ENCODE assay signal across 9 cellular contexts in the genomic region with DNA sequence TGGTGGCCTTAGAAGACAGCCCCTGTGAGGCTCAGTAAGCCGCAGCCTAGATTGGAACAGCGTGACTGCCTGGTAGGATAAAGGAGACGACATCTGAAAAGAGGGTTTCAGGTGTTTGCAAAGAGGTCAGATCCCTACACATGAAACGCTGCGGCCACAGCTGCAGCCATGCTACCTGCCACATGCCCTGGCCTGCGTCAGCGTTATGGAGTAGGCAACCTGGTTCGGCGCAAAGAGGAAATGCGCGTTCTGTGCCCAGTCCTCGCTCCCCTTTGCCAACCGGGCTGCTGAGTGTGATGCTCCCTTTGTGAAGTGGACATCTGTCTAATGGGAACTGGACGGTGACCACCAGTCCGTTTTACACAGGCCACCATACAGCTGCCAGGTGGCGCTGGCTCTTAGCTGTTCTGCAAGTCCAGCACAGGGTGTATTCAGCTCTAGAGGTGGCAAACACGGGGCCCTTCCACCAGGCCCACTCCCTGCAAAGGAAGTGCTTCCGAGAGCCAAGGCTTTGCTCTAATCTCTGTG.
DNase-seq lines count a peak whose midpoint lies in the region; ATAC-seq and TF ChIP-seq lines count a peak whose summit lies in the region.
"Had no signal": no experiment of that assay in that cellular context is flagged by ENCODE, and none has a peak within 500 bp of the region (broad histone marks: within the 10 kb centered on the region; RNA-seq: fewer than 3 reads in every experiment).

No MANE protein-coding gene starts in this region.

- H3K36me3 Mint-ChIP-seq in activated T-cell treated with anti-CD3 and anti-CD28 coated beads, Interleukin-2, amount 50 U/mL, for 4 hours (ENCODE audit: insufficient read depth), result peaks cover 62% of the 10 kb centered on the region
- peaks cover 88% of the 10 kb centered on the region for H3K36me3 Mint-ChIP-seq in T-helper 2 cell treated with Interferon-gamma antibody and Interleukin-4, amounts not matched to agents 5 μg/mL and 100 μg/mL, for 36 hours (ENCODE audit: low read depth)
- peaks cover 8% of the 10 kb centered on the region for H3K36me3 Mint-ChIP-seq in endothelial cell (ENCODE audit: low read depth, unreplicated experiment)

- peak in 1 of 2 donors; percentile 8 for ATAC-seq in activated T-cell treated with anti-CD3 and anti-CD28 coated beads, Interleukin-2, amount 50 U/mL, for 4 hours

- peaks cover 58% of the 10 kb centered on the region for H3K4me1 ChIP-seq in cardiac muscle cell (ENCODE audit: low read depth)
- H3K4me1 ChIP-seq: pancreas had no signal

- H3K9me3 Mint-ChIP-seq in activated T-cell treated with anti-CD3 and anti-CD28 coated beads, Interleukin-2, amount 50 U/mL, for 4 hours, result no peaks in the 10 kb centered on the region
- no peaks in the 10 kb centered on the region for H3K9me3 Mint-ChIP-seq in T-helper 2 cell treated with Interferon-gamma antibody and Interleukin-4, amounts not matched to agents 5 μg/mL and 100 μg/mL, for 36 hours
- H3K9me3 Mint-ChIP-seq in endothelial cell (ENCODE audit: unreplicated experiment), result no peaks in the 10 kb centered on the region

- DNase-seq in activated T-cell treated with anti-CD3 and anti-CD28 coated beads, Interleukin-2, amount 50 U/mL, for 4 hours, result no peak
- DNase-seq in activated T-cell treated with anti-CD3 and anti-CD28 coated beads for 4 hours (no peak), cardiac muscle cell (ENCODE audit: low read depth in 1 of 2, low spot score in 1 of 2) (peak in 1 of 2 donors; percentile 79), endothelial cell (ENCODE audit: low spot score) (no peak), H4 (ENCODE audit: low spot score) (no peak), NCI-H1092 (lab: John Stamatoyannopoulos, UW) (no peak)
- DNase-seq in T-helper 2 cell treated with Interferon-gamma antibody and Interleukin-4, amounts not matched to agents 5 μg/mL and 100 μg/mL, for 36 hours (ENCODE audit: low spot score), result peak; percentile 44

- H3K4me3 ChIP-seq in cardiac muscle cell, result no peak overlapping the region
- H3K4me3 ChIP-seq: pancreas had no signal

- peak overlapping the region; percentile 83 for H3K4me3 Mint-ChIP-seq in activated T-cell treated with anti-CD3 and anti-CD28 coated beads, Interleukin-2, amount 50 U/mL, for 4 hours
- H3K4me3 Mint-ChIP-seq in T-helper 2 cell treated with Interferon-gamma antibody and Interleukin-4, amounts not matched to agents 5 μg/mL and 100 μg/mL, for 36 hours, result no peak overlapping the region
- no peak overlapping the region for H3K4me3 Mint-ChIP-seq in endothelial cell (ENCODE audit: unreplicated experiment)

- no peaks in the 10 kb centered on the region for H3K36me3 ChIP-seq in cardiac muscle cell
- H3K36me3 ChIP-seq: pancreas had no signal

- H3K4me1 Mint-ChIP-seq in activated T-cell treated with anti-CD3 and anti-CD28 coated beads, Interleukin-2, amount 50 U/mL, for 4 hours (ENCODE audit: low read depth), result peaks cover 97% of the 10 kb centered on the region
- peaks cover 94% of the 10 kb centered on the region for H3K4me1 Mint-ChIP-seq in T-helper 2 cell treated with Interferon-gamma antibody and Interleukin-4, amounts not matched to agents 5 μg/mL and 100 μg/mL, for 36 hours (ENCODE audit: low read depth)
- peaks cover 43% of the 10 kb centered on the region for H3K4me1 Mint-ChIP-seq in endothelial cell (ENCODE audit: unreplicated experiment)

- no peaks in the 10 kb centered on the region for H3K27me3 Mint-ChIP-seq in activated T-cell treated with anti-CD3 and anti-CD28 coated beads, Interleukin-2, amount 50 U/mL, for 4 hours (ENCODE audit: low read depth)
- no peaks in the 10 kb centered on the region for H3K27me3 Mint-ChIP-seq in T-helper 2 cell treated with Interferon-gamma antibody and Interleukin-4, amounts not matched to agents 5 μg/mL and 100 μg/mL, for 36 hours (ENCODE audit: low read depth)
- H3K27me3 Mint-ChIP-seq in endothelial cell (ENCODE audit: unreplicated experiment), result no peaks in the 10 kb centered on the region

- no peaks in the 10 kb centered on the region for H3K27me3 ChIP-seq in cardiac muscle cell
- H3K27me3 ChIP-seq: pancreas had no signal

- H3K9me3 ChIP-seq in cardiac muscle cell (ENCODE audit: low read depth), result no peaks in the 10 kb centered on the region
- H3K9me3 ChIP-seq: pancreas had no signal

- H3K27ac Mint-ChIP-seq in T-helper 2 cell treated with Interferon-gamma antibody and Interleukin-4, amounts not matched to agents 5 μg/mL and 100 μg/mL, for 36 hours, result peak overlapping the region; percentile 92
- no peak overlapping the region for H3K27ac Mint-ChIP-seq in endothelial cell (ENCODE audit: unreplicated experiment)

- TF ChIP-seq CTCF in cardiac muscle cell (IDR thresholded peaks at IDR 0.05; ENCODE audit: low read depth, low read length), result no peak
- TF ChIP-seq CTCF in endothelial cell (IDR thresholded peaks at IDR 0.05; ENCODE audit: unreplicated experiment), result no peak

- peak overlapping the region; percentile 84 for H3K27ac ChIP-seq in cardiac muscle cell
- peak overlapping the region; percentile 74 for H3K27ac ChIP-seq in temporal lobe (ENCODE audit: low read depth, low read length)
